Comparison of ENCODE assay signal across 1 cellular context in genomic region chr13:30816733-30817132, GRCh38.
TF ChIP-seq lines count a peak whose summit lies in the region.

No MANE protein-coding gene starts in this region.

TF ChIP-seq in H1, 55 proteins besides CTCF, POLR2A, EP300 and RAD21 (continued from another document):
- no peak for TF ChIP-seq CEBPB (IDR thresholded peaks at IDR 0.05; ENCODE audit: low read depth, low read length)
- TF ChIP-seq JUND (IDR thresholded peaks at IDR 0.05; ENCODE audit: low read length) = no peak
